Comparison of ENCODE assay signal across 8 cellular contexts in genomic region chr6:167827588-167828324, GRCh38. TPM values are rescaled to one million over a fixed set of nuclear protein-coding genes. Genes with fewer than 3 reads are reported as not detected.
DNase-seq lines count a peak whose midpoint lies in the region; FAIRE-seq and TF ChIP-seq lines count a peak whose summit lies in the region.

No MANE protein-coding gene starts in this region.

- peaks cover 3 to 9% of the 10 kb centered on the region in 2 donors for H3K4me1 ChIP-seq in esophagus (ENCODE audit: control insufficient read depth in 2 of 2, insufficient read depth in 2 of 2, low read length in 1 of 2)
- peaks cover 15% of the 10 kb centered on the region for H3K4me1 ChIP-seq in testis

- no peak for FAIRE-seq in H54 (lab: Jason Lieb, UNC)

- 3 to 4% methylated on average over 46 to 50 of the region's 50 CpGs for WGBS in esophagus, 2 donors
- WGBS in testis, 2 donors = 2% methylated on average over 19 to 49 of the region's 50 CpGs

- intact Hi-C loops in testis (cut with DNase I; ENCODE audit: low total_unique reads) = no loop called here

- H3K9me3 ChIP-seq in esophagus (ENCODE audit: control insufficient read depth in 2 of 2, insufficient read depth in 1 of 2, low read depth in 1 of 2, low read length in 1 of 2) (peaks cover 0 to 3% of the 10 kb centered on the region in 2 donors), testis (no peaks in the 10 kb centered on the region)

- TF ChIP-seq CTCF in testis (IDR thresholded peaks at IDR 0.05) = no peak

- peak; percentile 40 to 89 (median 80) for DNase-seq in NCI-H1417 (lab: John Stamatoyannopoulos, UW)
- no peak for DNase-seq in NCI-H1417 treated with DMSO at 0.1 percent for 48 hours (lab: John Stamatoyannopoulos, UW)
- peak; percentile 40 for DNase-seq in H54 (ENCODE audit: insufficient read length, low spot score)
- DNase-seq in MV-4-11 (lab: John Stamatoyannopoulos, UW) = peak; percentile 23
- peak; percentile 64 for DNase-seq in activated CD8-positive, alpha-beta memory T cell treated with anti-CD3 and anti-CD28 coated beads, Interleukin-2, amount 50 U/mL, for 48 hours
- DNase-seq in midbrain (lab: John Stamatoyannopoulos, UW) = peak; percentile 63
- DNase-seq in testis = peak; percentile 58

- no peak for TF ChIP-seq POLR2A in H54 (IDR thresholded peaks at IDR 0.05; ENCODE audit: low read depth, low read length)
- TF ChIP-seq POLR2A in testis (IDR thresholded peaks at IDR 0.05) = no peak

- no peaks in the 10 kb centered on the region for H3K27me3 ChIP-seq in esophagus (ENCODE audit: control insufficient read depth in 1 of 2, insufficient read depth in 2 of 2, low read length in 2 of 2)
- H3K27me3 ChIP-seq in testis = no peaks in the 10 kb centered on the region

- H3K4me3 ChIP-seq in esophagus (ENCODE audit: low read depth in 1 of 2, low read length in 2 of 2) = peak overlapping the region; percentile 76 to 83
- peak overlapping the region; percentile 68 to 80 for H3K4me3 ChIP-seq in testis

- H3K36me3 ChIP-seq in esophagus (ENCODE audit: control insufficient read depth in 2 of 2, insufficient read depth in 2 of 2, low read length in 1 of 2) (no peaks in the 10 kb centered on the region), testis (ENCODE audit: low read depth, missing control alignments) (no peaks in the 10 kb centered on the region)

- peak overlapping the region; percentile 86 to 92 for H3K27ac ChIP-seq in esophagus (ENCODE audit: low read depth in 2 of 2, low read length in 1 of 2)
- H3K27ac ChIP-seq in testis = peak overlapping the region; percentile 85 to 90

RNA-seq across cellular contexts. Expression of gene AFDN, which starts 1.0 kb away (rescaled TPM):
- polyA plus RNA-seq in esophagus (100 to 1,000 TPM in 1 of 2 donors, 10 to 100 TPM in 1; 91.7 to 124 TPM), testis (ENCODE audit: insufficient read depth, low read depth, low replicate concordance) (87.6 TPM)
- total RNA-seq in testis = 100 to 1,000 TPM; 291 to 333 TPM
